6 cellular contexts compared by ENCODE assay signal in the genomic region with DNA sequence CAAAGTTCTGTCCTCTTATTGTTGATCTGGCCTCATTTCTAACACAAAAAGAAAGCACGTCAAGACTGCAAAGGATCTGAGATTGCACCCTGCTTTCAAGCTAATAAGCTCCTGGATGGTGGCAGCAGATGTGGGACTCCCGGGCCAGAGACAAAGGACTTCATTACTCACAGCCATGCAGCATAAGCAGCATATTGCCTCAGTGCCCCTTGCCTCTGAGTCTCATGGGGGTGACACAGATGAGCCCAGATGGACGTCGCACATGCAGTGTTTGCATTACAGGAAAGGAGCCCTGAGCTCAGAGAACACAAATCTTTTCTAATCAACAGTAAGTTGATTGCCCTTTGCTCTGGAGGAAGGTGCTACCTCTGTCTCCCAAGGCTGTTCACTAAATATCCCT.
"Had no signal": no experiment of that assay in that cellular context is flagged by ENCODE, and none has a peak within 500 bp of the region (broad histone marks: within the 10 kb centered on the region; RNA-seq: fewer than 3 reads in every experiment).

No MANE protein-coding gene starts in this region.

- H3K4me3 Mint-ChIP-seq: H9 had no signal

- H3K27ac ChIP-seq: GM23248 had no signal

- H3K27ac Mint-ChIP-seq: H9 had no signal

- ATAC-seq: K562 had no signal

- H3K4me3 ChIP-seq: GM23248, K562 had no signal

- DNase-seq: GM23248, H9, HCEC 1CT, IMR-90, KG1 had no signal
